In genomic region chr2:57146951-57147350, GRCh38 we compare ENCODE assay signal across 21 cellular contexts.
"Had no signal": no experiment of that assay in that cellular context is flagged by ENCODE, and none has a peak within 500 bp of the region (broad histone marks: within the 10 kb centered on the region; RNA-seq: fewer than 3 reads in every experiment).

No MANE protein-coding gene starts in this region.

- H3K4me1 Mint-ChIP-seq: activated CD4-positive, alpha-beta T cell treated with anti-CD3 and anti-CD28 coated beads for 36 hours; activated naive CD8-positive, alpha-beta T cell treated with anti-CD3 and anti-CD28 coated beads for 36 hours; memory B cell; naive thymus-derived CD4-positive, alpha-beta T cell had no signal

- H3K4me3 ChIP-seq: body of pancreas, dorsolateral prefrontal cortex, tibial nerve, uterus had no signal

- H3K4me1 ChIP-seq: body of pancreas, foreskin keratinocyte, parathyroid adenoma, tibial nerve, uterus had no signal

- H3K9me3 ChIP-seq: body of pancreas, uterus had no signal

- H3K27me3 Mint-ChIP-seq: activated CD4-positive, alpha-beta T cell treated with anti-CD3 and anti-CD28 coated beads for 36 hours; activated naive CD8-positive, alpha-beta T cell treated with anti-CD3 and anti-CD28 coated beads for 36 hours; memory B cell; naive thymus-derived CD4-positive, alpha-beta T cell had no signal

- DNase-seq: activated CD4-positive, alpha-beta T cell treated with anti-CD3 and anti-CD28 coated beads for 36 hours; activated CD4-positive, alpha-beta T cell treated with anti-CD3 and anti-CD28 coated beads, Interleukin-2, amount 50 U/mL, for 48 hours; activated gamma-delta T cell treated with Interleukin-2 at 50 U/mL for 16 hours; activated naive CD8-positive, alpha-beta T cell treated with anti-CD3 and anti-CD28 coated beads for 36 hours; activated T-cell treated with anti-CD3 and anti-CD28 coated beads for 4 hours; body of pancreas; dorsolateral prefrontal cortex; foreskin keratinocyte; glutamatergic neuron; hippocampal formation; naive thymus-derived CD4-positive, alpha-beta T cell; stimulated activated CD4-positive, alpha-beta T cell treated with anti-CD3 and anti-CD28 coated beads, Interleukin-2, amount 100 ng/mL, for 24 hours; stimulated activated naive CD8-positive, alpha-beta T cell treated with anti-CD3 and anti-CD28 coated beads, Interleukin-15, Interleukin-2, amounts not matched to agents 100 U/mL and 50 U/mL, for 24 hours; SW 1271; T-helper 2 cell; uterus had no signal

- H3K27ac Mint-ChIP-seq: activated CD4-positive, alpha-beta T cell treated with anti-CD3 and anti-CD28 coated beads for 36 hours; activated naive CD8-positive, alpha-beta T cell treated with anti-CD3 and anti-CD28 coated beads for 36 hours; activated T-helper 1 cell treated with anti-CD3 and anti-CD28 coated beads, Interleukin-12 subunit alpha, Interleukin-12 subunit beta, Interleukin-2, Interleukin-4 antibody, amounts not matched to agents 30 ng/mL and 10 ng/mL and 1 ng/mL, durations not matched to agents 14 hours and 24 hours and 36 hours; memory B cell; naive thymus-derived CD4-positive, alpha-beta T cell had no signal

- ATAC-seq: activated CD4-positive, alpha-beta T cell treated with anti-CD3 and anti-CD28 coated beads for 36 hours; body of pancreas; foreskin keratinocyte; naive thymus-derived CD4-positive, alpha-beta T cell; stimulated activated naive CD8-positive, alpha-beta T cell treated with anti-CD3 and anti-CD28 coated beads, Interleukin-15, Interleukin-2, amounts not matched to agents 100 U/mL and 50 U/mL, for 24 hours had no signal

- H3K36me3 Mint-ChIP-seq: activated naive CD8-positive, alpha-beta T cell treated with anti-CD3 and anti-CD28 coated beads for 36 hours; naive thymus-derived CD4-positive, alpha-beta T cell had no signal

- H3K4me3 Mint-ChIP-seq: activated CD4-positive, alpha-beta T cell treated with anti-CD3 and anti-CD28 coated beads for 36 hours; activated naive CD8-positive, alpha-beta T cell treated with anti-CD3 and anti-CD28 coated beads for 36 hours; activated T-helper 1 cell treated with anti-CD3 and anti-CD28 coated beads, Interleukin-12 subunit alpha, Interleukin-12 subunit beta, Interleukin-2, Interleukin-4 antibody, amounts not matched to agents 30 ng/mL and 10 ng/mL and 1 ng/mL, durations not matched to agents 14 hours and 24 hours and 36 hours; memory B cell; naive thymus-derived CD4-positive, alpha-beta T cell had no signal

- H3K27ac ChIP-seq: body of pancreas, dorsolateral prefrontal cortex, foreskin keratinocyte, parathyroid adenoma, tibial nerve, uterus had no signal

- H3K9ac ChIP-seq: parathyroid adenoma had no signal

- H3K36me3 ChIP-seq: tibial nerve, uterus had no signal

- FAIRE-seq: keratinocyte had no signal
